9 cellular contexts compared by ENCODE assay signal in the genomic region with DNA sequence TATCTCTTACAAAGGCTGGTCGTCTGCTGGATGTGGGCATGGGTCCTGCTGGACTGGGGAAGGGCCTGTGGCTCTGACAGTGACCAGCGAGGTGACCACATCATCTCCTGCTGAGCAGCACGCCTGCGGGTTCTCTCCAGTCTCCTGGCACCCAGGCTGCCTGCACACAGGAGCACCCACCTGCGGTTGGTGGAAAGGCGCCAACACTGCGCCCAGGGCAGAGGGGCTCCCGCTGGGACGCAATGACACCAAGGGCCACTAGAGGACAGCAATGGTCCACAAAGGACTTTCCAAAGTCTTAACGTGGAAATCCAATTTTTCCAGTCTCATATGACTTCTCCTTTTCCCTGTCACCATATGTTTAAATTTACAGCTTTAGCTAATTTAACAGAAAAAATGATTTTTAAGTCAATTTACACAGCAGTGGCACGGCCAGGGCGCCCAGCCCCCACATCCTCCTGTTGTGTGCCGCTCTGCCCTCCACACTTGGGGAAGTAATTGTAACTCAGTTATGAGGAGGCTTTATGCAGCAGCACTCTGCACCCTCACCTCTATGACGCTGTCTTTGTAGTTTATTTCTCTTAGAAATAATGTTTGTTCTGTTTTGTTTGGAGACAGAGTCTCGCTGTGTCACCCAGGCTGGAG. TPM values are rescaled to one million over a fixed set of nuclear protein-coding genes. Genes with fewer than 3 reads are reported as not detected.
DNase-seq lines count a peak whose midpoint lies in the region; ATAC-seq and TF ChIP-seq lines count a peak whose summit lies in the region.
"Had no signal": no experiment of that assay in that cellular context is flagged by ENCODE, and none has a peak within 500 bp of the region (broad histone marks: within the 10 kb centered on the region; RNA-seq: fewer than 3 reads in every experiment).

No MANE protein-coding gene starts in this region.

- peaks cover 6% of the 10 kb centered on the region; the same call in 1 of the 2 replicates for H3K9me3 Mint-ChIP-seq in HFFc6
- H3K9me3 Mint-ChIP-seq in endothelial cell (ENCODE audit: unreplicated experiment) = no peaks in the 10 kb centered on the region
- H3K9me3 Mint-ChIP-seq in natural killer cell = no peaks in the 10 kb centered on the region

- ATAC-seq in natural killer cell (peak in 2 of 3 donors; percentile 55 to 70), HG03520 (IDR thresholded peaks at IDR 0.05; ENCODE audit: unreplicated experiment) (no peak), GM21381 (IDR thresholded peaks at IDR 0.05; ENCODE audit: unreplicated experiment) (no peak), HG03521 (IDR thresholded peaks at IDR 0.05; ENCODE audit: unreplicated experiment) (no peak)
- ATAC-seq: T-cell had no signal

- H3K36me3 Mint-ChIP-seq in HFFc6 (ENCODE audit: low read depth) (no peaks in the 10 kb centered on the region), endothelial cell (ENCODE audit: low read depth, unreplicated experiment) (peaks cover 6% of the 10 kb centered on the region), natural killer cell (no peaks in the 10 kb centered on the region)
- H3K36me3 Mint-ChIP-seq: T-cell had no signal

- H3K27me3 Mint-ChIP-seq in HFFc6 (ENCODE audit: insufficient read depth) = peaks cover 12% of the 10 kb centered on the region
- H3K27me3 Mint-ChIP-seq in endothelial cell (ENCODE audit: unreplicated experiment) = peaks cover 7% of the 10 kb centered on the region
- peaks cover 10 to 22% of the 10 kb centered on the region in 2 donors for H3K27me3 Mint-ChIP-seq in natural killer cell (ENCODE audit: low read depth in 2 of 2)

- peak; percentile 91 for TF ChIP-seq CTCF in HFFc6 (IDR thresholded peaks at IDR 0.05)
- TF ChIP-seq CTCF in endothelial cell (IDR thresholded peaks at IDR 0.05; ENCODE audit: unreplicated experiment) = peak; percentile 75
- peak; percentile 78 for TF ChIP-seq CTCF in natural killer cell (IDR thresholded peaks at IDR 0.05)

- H3K4me1 Mint-ChIP-seq in HFFc6 (ENCODE audit: low read depth) (no peaks in the 10 kb centered on the region), endothelial cell (ENCODE audit: unreplicated experiment) (no peaks in the 10 kb centered on the region), natural killer cell (peaks cover 8 to 9% of the 10 kb centered on the region in 2 donors)

- DNase-seq in DMS79 (lab: John Stamatoyannopoulos, UW) = peak; percentile 26
- DNase-seq in HFFc6 = peak; percentile 4
- peak; percentile 26 for DNase-seq in SW480 (ENCODE audit: low spot score)
- peak; percentile 50 for DNase-seq in endothelial cell (ENCODE audit: low spot score)
- DNase-seq in natural killer cell = no peak

- H3K4me3 Mint-ChIP-seq in HFFc6 (no peak overlapping the region), endothelial cell (ENCODE audit: unreplicated experiment) (no peak overlapping the region), natural killer cell (no peak overlapping the region)
- H3K4me3 Mint-ChIP-seq: T-cell had no signal

- intact Hi-C loops in natural killer cell (cut with micrococcal nuclease) = loop anchor here (10.0 kb wide), 1 partner anchor 249 kb away; no protein-coding TSS in a partner anchor

- H3K27ac Mint-ChIP-seq in HFFc6 (no peak overlapping the region), endothelial cell (ENCODE audit: unreplicated experiment) (no peak overlapping the region), natural killer cell (no peak overlapping the region)
- H3K27ac Mint-ChIP-seq: T-cell had no signal

RNA-seq across cellular contexts. Expression of gene CFAP46, which starts 38.1 kb away (rescaled TPM):
- 1 to 10 TPM in 2 of 6 experiments, under 1 TPM in 3, not detected in 1; 0.31 to 1.4 (median 0.32) TPM for total RNA-seq in HFFc6 (2021; fragmentation: NEBNext Ultra II Directional; extraction: Animal tissue kit (Norgen Biotek cat#: 25700))
- total RNA-seq in endothelial cell (ENCODE audit: unreplicated experiment) (0.95 TPM), natural killer cell (under 1 TPM in 1 of 3 donors, not detected in 2; 0.35 TPM)
- total RNA-seq: T-cell had no signal

Comparison
In these comparisons a context has a peak if more than half of its experiments do, and no peak if none do; other contexts are left out.
1. ATAC-seq: peak in natural killer cell (2 of 3); none in HG03520 (single experiment), GM21381 (single experiment) and HG03521 (single experiment).
2. Peak in every context shown above with its lines, with median percentiles within 50 percentile points of each other: CTCF ChIP-seq.